ENCODE assay signal across 19 cellular contexts in the genomic region with DNA sequence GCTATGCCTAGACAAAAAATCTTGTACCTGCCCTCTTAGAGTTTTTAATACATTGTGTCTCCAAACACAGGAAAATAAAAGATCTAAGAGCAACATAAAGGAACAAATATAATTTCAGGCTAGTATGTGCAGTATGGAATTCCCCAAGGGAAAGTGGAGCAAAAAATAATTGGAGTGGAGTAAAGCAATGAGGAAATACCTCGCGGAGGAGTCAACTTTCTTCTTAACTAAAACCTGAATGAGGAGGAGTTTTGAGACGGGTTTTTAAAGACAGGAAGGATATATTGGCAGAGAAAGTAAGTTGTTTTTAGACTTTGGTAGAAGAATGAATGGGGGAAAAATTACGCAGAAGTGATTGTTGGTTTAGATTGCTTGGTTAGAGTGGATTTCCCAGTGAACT. TPM values are rescaled to one million over a fixed set of nuclear protein-coding genes. Genes with fewer than 3 reads are reported as not detected.
A peak's percentile ranks its signal among the peaks of the same experiment; 100 is the strongest.
DNase-seq lines count a peak whose midpoint lies in the region; ATAC-seq and TF ChIP-seq lines count a peak whose summit lies in the region.
"Had no signal": no experiment of that assay in that cellular context is flagged by ENCODE, and none has a peak within 500 bp of the region (broad histone marks: within the 10 kb centered on the region; RNA-seq: fewer than 3 reads in every experiment).

No MANE protein-coding gene starts in this region.

- H3K27me3 ChIP-seq in thyroid gland = no peaks in the 10 kb centered on the region
- H3K27me3 ChIP-seq: hepatocyte, neutrophil had no signal

- no peak for DNase-seq in activated T-cell treated with anti-CD3 and anti-CD28 coated beads, Interleukin-2, amount 50 U/mL, for 72 hours
- DNase-seq in activated T-cell treated with anti-CD3 and anti-CD28 coated beads, Interleukin-2, amount 50 U/mL, for 48 hours = no peak
- DNase-seq in WTC11 (ENCODE audit: low spot score) = no peak
- peak; percentile 18 for DNase-seq in fibroblast of peridontal ligament (ENCODE audit: extremely low read depth)
- no peak for DNase-seq in thyroid gland
- DNase-seq in NCI-H524 treated with DMSO at 0.1 percent for 48 hours (lab: John Stamatoyannopoulos, UW) = no peak
- no peak for DNase-seq in superior temporal gyrus (ENCODE audit: extremely low spot score)
- DNase-seq: caudate nucleus; COR-L47; effector memory CD8-positive, alpha-beta T cell; EL; kidney; NCI-H1105 treated with DMSO at 0.1 percent for 48 hours; NCI-H2171; right cardiac atrium; RPMI8226 had no signal

- peak overlapping the region in 2 of 3 donors; percentile 25 to 51 for H3K27ac ChIP-seq in thyroid gland
- H3K27ac ChIP-seq: neutrophil had no signal

- H3K4me1 ChIP-seq in thyroid gland = peaks cover 9 to 10% of the 10 kb centered on the region in 2 donors

- ATAC-seq in activated T-cell treated with anti-CD3 and anti-CD28 coated beads, Interleukin-2, amount 50 U/mL, for 72 hours (replicated peaks in 1 of 2) = no peak
- no peak for ATAC-seq in WTC11
- no peak for ATAC-seq in GM21447 (IDR thresholded peaks at IDR 0.05; ENCODE audit: unreplicated experiment)
- ATAC-seq: effector memory CD8-positive, alpha-beta T cell; right cardiac atrium had no signal

- POLR2A ChIA-PET in WTC11 (lab: Charles Lee) = no interaction called here

- 28 to 34% methylated on average over 4 of the region's 4 CpGs for WGBS in thyroid gland, 2 donors

- peaks cover 28 to 58% of the 10 kb centered on the region in 2 donors for H3K36me3 Mint-ChIP-seq in activated T-cell treated with anti-CD3 and anti-CD28 coated beads, Interleukin-2, amount 50 U/mL, for 72 hours (ENCODE audit: insufficient read depth in 2 of 2)
- peaks cover 22% of the 10 kb centered on the region for H3K36me3 Mint-ChIP-seq in WTC11

- no peak overlapping the region for H3K4me3 ChIP-seq in thyroid gland (replicated peaks in 1 of 3)
- H3K4me3 ChIP-seq: hepatocyte had no signal

- intact Hi-C loops in thyroid gland (cut with DNase I) = no loop called here

- no peaks in the 10 kb centered on the region for H3K27me3 Mint-ChIP-seq in activated T-cell treated with anti-CD3 and anti-CD28 coated beads, Interleukin-2, amount 50 U/mL, for 72 hours (ENCODE audit: low read depth)
- H3K27me3 Mint-ChIP-seq in WTC11 (ENCODE audit: low read depth) = no peaks in the 10 kb centered on the region
- H3K27me3 Mint-ChIP-seq: effector memory CD8-positive, alpha-beta T cell had no signal

- TF ChIP-seq POLR2A in thyroid gland (IDR thresholded peaks at IDR 0.05) = no peak

- H3K4me3 Mint-ChIP-seq in activated T-cell treated with anti-CD3 and anti-CD28 coated beads, Interleukin-2, amount 50 U/mL, for 72 hours = peak overlapping the region in 1 of 2 donors; percentile 61
- H3K4me3 Mint-ChIP-seq in WTC11 = no peak overlapping the region
- H3K4me3 Mint-ChIP-seq: effector memory CD8-positive, alpha-beta T cell had no signal

- H3K36me3 ChIP-seq in thyroid gland = no peaks in the 10 kb centered on the region
- H3K36me3 ChIP-seq: neutrophil had no signal

- H3K27ac Mint-ChIP-seq in activated T-cell treated with anti-CD3 and anti-CD28 coated beads, Interleukin-2, amount 50 U/mL, for 72 hours = peak overlapping the region; percentile 51
- 0 out of 2 replicates have a peak overlapping the region, but pooled peaks have one; percentile 5 for H3K27ac Mint-ChIP-seq in WTC11
- H3K27ac Mint-ChIP-seq: effector memory CD8-positive, alpha-beta T cell had no signal

- peaks cover 2 to 6% of the 10 kb centered on the region in 2 donors for H3K9me3 Mint-ChIP-seq in activated T-cell treated with anti-CD3 and anti-CD28 coated beads, Interleukin-2, amount 50 U/mL, for 72 hours
- peaks cover 5% of the 10 kb centered on the region for H3K9me3 Mint-ChIP-seq in WTC11

- H3K9me3 ChIP-seq in thyroid gland = no peaks in the 10 kb centered on the region
- H3K9me3 ChIP-seq: neutrophil had no signal

- TF ChIP-seq CTCF in WTC11 (IDR thresholded peaks at IDR 0.05) (no peak), thyroid gland (IDR thresholded peaks at IDR 0.05) (no peak)

- CTCF ChIA-PET in WTC11 (lab: Charles Lee) = no interaction called here

- H3K4me1 Mint-ChIP-seq in activated T-cell treated with anti-CD3 and anti-CD28 coated beads, Interleukin-2, amount 50 U/mL, for 72 hours (ENCODE audit: low read depth) = peaks cover 67% of the 10 kb centered on the region
- peaks cover 36% of the 10 kb centered on the region for H3K4me1 Mint-ChIP-seq in WTC11

TF ChIP-seq in WTC11, 78 proteins besides CTCF, POLR2A, EP300 and RAD21:
- TF ChIP-seq ZBTB43 (CRISPR knock-in tag; IDR thresholded peaks at IDR 0.05) (no peak), NR1H2 (CRISPR knock-in tag; IDR thresholded peaks at IDR 0.05) (no peak), TEAD4 (CRISPR knock-in tag; IDR thresholded peaks at IDR 0.05) (no peak), EMX1 (CRISPR knock-in tag; IDR thresholded peaks at IDR 0.05) (no peak), CREM (CRISPR knock-in tag; IDR thresholded peaks at IDR 0.05) (no peak), ATF2 (CRISPR knock-in tag; IDR thresholded peaks at IDR 0.05; ENCODE audit: borderline replicate concordance, low read depth) (no peak), NR3C1 (CRISPR knock-in tag; conservative IDR thresholded peaks at IDR 0.05; ENCODE audit: low read depth) (no peak)
- TF ChIP-seq, protein P1, sequence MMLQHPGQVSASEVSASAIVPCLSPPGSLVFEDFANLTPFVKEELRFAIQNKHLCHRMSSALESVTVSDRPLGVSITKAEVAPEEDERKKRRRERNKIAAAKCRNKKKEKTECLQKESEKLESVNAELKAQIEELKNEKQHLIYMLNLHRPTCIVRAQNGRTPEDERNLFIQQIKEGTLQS (CRISPR knock-in tag; conservative IDR thresholded peaks at IDR 0.05) = no peak
- TF ChIP-seq, protein P2, sequence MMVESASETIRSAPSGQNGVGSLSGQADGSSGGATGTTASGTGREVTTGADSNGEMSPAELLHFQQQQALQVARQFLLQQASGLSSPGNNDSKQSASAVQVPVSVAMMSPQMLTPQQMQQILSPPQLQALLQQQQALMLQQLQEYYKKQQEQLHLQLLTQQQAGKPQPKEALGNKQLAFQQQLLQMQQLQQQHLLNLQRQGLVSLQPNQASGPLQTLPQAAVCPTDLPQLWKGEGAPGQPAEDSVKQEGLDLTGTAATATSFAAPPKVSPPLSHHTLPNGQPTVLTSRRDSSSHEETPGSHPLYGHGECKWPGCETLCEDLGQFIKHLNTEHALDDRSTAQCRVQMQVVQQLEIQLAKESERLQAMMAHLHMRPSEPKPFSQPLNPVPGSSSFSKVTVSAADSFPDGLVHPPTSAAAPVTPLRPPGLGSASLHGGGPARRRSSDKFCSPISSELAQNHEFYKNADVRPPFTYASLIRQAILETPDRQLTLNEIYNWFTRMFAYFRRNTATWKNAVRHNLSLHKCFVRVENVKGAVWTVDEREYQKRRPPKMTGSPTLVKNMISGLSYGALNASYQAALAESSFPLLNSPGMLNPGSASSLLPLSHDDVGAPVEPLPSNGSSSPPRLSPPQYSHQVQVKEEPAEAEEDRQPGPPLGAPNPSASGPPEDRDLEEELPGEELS (CRISPR knock-in tag; IDR thresholded peaks at IDR 0.05) = no peak

RNA-seq across cellular contexts. Expression of gene HIVEP1, which starts 14.0 kb away (rescaled TPM):
- 10 to 100 TPM; 70.1 to 77.0 TPM for total RNA-seq in activated T-cell treated with anti-CD3 and anti-CD28 coated beads, Interleukin-2, amount 50 U/mL, for 72 hours
- total RNA-seq in WTC11 (2021) (19.9 to 24.3 TPM (median 20.9 TPM) in 3 replicates), thyroid gland (10 to 100 TPM; 17.4 to 35.1 (median 29.0) TPM)
